In genomic region chr11:76787911-76788596, GRCh38 we compare ENCODE assay signal across 12 cellular contexts. TPM values are rescaled to one million over a fixed set of nuclear protein-coding genes. Genes with fewer than 3 reads are reported as not detected.
A peak's percentile ranks its signal among the peaks of the same experiment; 100 is the strongest.
DNase-seq lines count a peak whose midpoint lies in the region; ATAC-seq, FAIRE-seq and TF ChIP-seq lines count a peak whose summit lies in the region.
"Had no signal": no experiment of that assay in that cellular context is flagged by ENCODE, and none has a peak within 500 bp of the region (broad histone marks: within the 10 kb centered on the region; RNA-seq: fewer than 3 reads in every experiment).

No MANE protein-coding gene starts in this region.

- peaks cover 90% of the 10 kb centered on the region for H3K79me2 ChIP-seq in GM23338 (replicated peaks; ENCODE audit: insufficient read depth)

- peaks cover 30% of the 10 kb centered on the region for H3K9me3 Mint-ChIP-seq in GM23338

- H3K9me3 ChIP-seq in heart left ventricle (peaks cover 0 to 12% (median 0%) of the 10 kb centered on the region in 12 donors), small intestine (ENCODE audit: control insufficient read depth, low read depth) (no peaks in the 10 kb centered on the region)
- H3K9me3 ChIP-seq: lower lobe of right lung had no signal

- intact Hi-C loops in heart left ventricle (cut with DNase I): loop anchor here in 2 of 10 donors (5.0 kb wide), 1 partner anchor 41 kb away; no protein-coding TSS in a partner anchor

- no peak for ATAC-seq in GM23338
- peak in 3 of 4 donors; percentile 4 to 26 (median 8) for ATAC-seq in heart left ventricle
- no peak for ATAC-seq in GM21381 (IDR thresholded peaks at IDR 0.05; ENCODE audit: unreplicated experiment)
- ATAC-seq in GM18907 (IDR thresholded peaks at IDR 0.05; ENCODE audit: unreplicated experiment): no peak

- H3K27me3 Mint-ChIP-seq in GM23338 (ENCODE audit: insufficient read depth, low read depth, poor library complexity): peaks cover 14% of the 10 kb centered on the region

- H2AFZ ChIP-seq in GM23338: no peak overlapping the region

- no peaks in the 10 kb centered on the region for H3K27me3 ChIP-seq in GM23338 (ENCODE audit: insufficient read depth)
- H3K27me3 ChIP-seq in heart left ventricle: peaks cover 0 to 22% (median 0%) of the 10 kb centered on the region in 9 donors
- H3K27me3 ChIP-seq in small intestine (ENCODE audit: control insufficient read depth in 2 of 2, insufficient read depth in 2 of 2, low read length in 2 of 2): no peaks in the 10 kb centered on the region

- FAIRE-seq in small intestine (lab: Jason Lieb, UNC): no peak
- FAIRE-seq: urothelium cell line had no signal

- H3F3A ChIP-seq in GM23338 (replicated peaks; ENCODE audit: low read depth): 0 out of 2 replicates have a peak, but pooled peaks cover 5% of the 10 kb centered on the region

- H3K4me1 ChIP-seq in GM23338 (ENCODE audit: insufficient read depth): peaks cover 31% of the 10 kb centered on the region
- peaks cover 0 to 75% (median 24%) of the 10 kb centered on the region in 12 donors for H3K4me1 ChIP-seq in heart left ventricle
- peaks cover 0 to 14% of the 10 kb centered on the region in 2 donors for H3K4me1 ChIP-seq in small intestine (ENCODE audit: control insufficient read depth in 2 of 2, insufficient read depth in 1 of 2, low read depth in 1 of 2, low read length in 1 of 2)

- 0 out of 2 replicates have a peak overlapping the region, but pooled peaks have one; percentile 40 for H3K27ac Mint-ChIP-seq in GM23338

- no peak overlapping the region for H3K27ac ChIP-seq in GM23338 (ENCODE audit: low read depth)
- peak overlapping the region in 5 of 12 donors; percentile 1 to 28 (median 15) for H3K27ac ChIP-seq in heart left ventricle
- H3K27ac ChIP-seq in small intestine (ENCODE audit: low read depth in 1 of 2, low read length in 1 of 2): peak overlapping the region; percentile 68 to 71
- H3K27ac ChIP-seq: lower lobe of right lung had no signal

- H3K4me3 ChIP-seq in GM23338 (no peak overlapping the region), heart left ventricle (no peak overlapping the region), small intestine (ENCODE audit: low read depth in 1 of 2, low read length in 2 of 2) (no peak overlapping the region)
- H3K4me3 ChIP-seq: lower lobe of right lung had no signal

- TF ChIP-seq CTCF in GM23338 (conservative IDR thresholded peaks at IDR 0.05; ENCODE audit: low read depth in 2 of 2): no peak
- TF ChIP-seq CTCF in heart left ventricle (IDR thresholded peaks at IDR 0.05): no peak

- DNase-seq in GM23338 (ENCODE audit: low spot score) (no peak), amniotic epithelial cell (ENCODE audit: low read depth) (peak; percentile 88), heart left ventricle (peak in 2 of 5 donors; percentile 57 to 59), small intestine (peak; percentile 68), dermis blood vessel endothelial cell (no peak), NCI-H1694 (lab: John Stamatoyannopoulos, UW) (no peak)
- DNase-seq: GDM1, NCI-H1436 treated with DMSO at 0.1 percent for 48 hours had no signal

- H3K4me2 ChIP-seq in GM23338: no peak overlapping the region

- H3K9me2 ChIP-seq in GM23338 (ENCODE audit: insufficient read depth): no peaks in the 10 kb centered on the region

- peaks cover 35% of the 10 kb centered on the region for H4K20me1 ChIP-seq in GM23338 (replicated peaks; ENCODE audit: insufficient read depth)

- WGBS in heart left ventricle, 4 donors: 53 to 60% (median 54%) methylated on average over 10 to 12 of the region's 12 CpGs
- 31 to 54% (median 48%) methylated on average over 12 of the region's 12 CpGs for WGBS in small intestine, 3 donors

- no peak overlapping the region for H3K4me3 Mint-ChIP-seq in GM23338

- H3K4me1 Mint-ChIP-seq in GM23338: peaks cover 52% of the 10 kb centered on the region

- no peak for TF ChIP-seq POLR2A in heart left ventricle (IDR thresholded peaks at IDR 0.05)

- H3K36me3 Mint-ChIP-seq in GM23338 (ENCODE audit: low read depth): peaks cover 41% of the 10 kb centered on the region

- H3K36me3 ChIP-seq in GM23338 (ENCODE audit: insufficient read depth) (peaks cover 5% of the 10 kb centered on the region; the same call in 1 of the 2 replicates), heart left ventricle (no peaks in the 10 kb centered on the region), small intestine (ENCODE audit: control insufficient read depth in 2 of 2, insufficient read depth in 2 of 2, low read length in 2 of 2) (no peaks in the 10 kb centered on the region)
- H3K36me3 ChIP-seq: lower lobe of right lung had no signal

TF ChIP-seq in GM23338, 12 proteins besides CTCF, POLR2A, EP300 and RAD21 (continues in another document):
- TF ChIP-seq STAT1 (IDR thresholded peaks at IDR 0.05; ENCODE audit: unreplicated experiment) (no peak), REST (IDR thresholded peaks at IDR 0.05; ENCODE audit: unreplicated experiment) (no peak), CREB1 (CRISPR knock-in tag; IDR thresholded peaks at IDR 0.05; ENCODE audit: low read depth) (no peak), EZH2 (IDR thresholded peaks at IDR 0.05; ENCODE audit: low read depth, unreplicated experiment) (no peak), ZNF331 (CRISPR knock-in tag; IDR thresholded peaks at IDR 0.05; ENCODE audit: low read depth) (no peak), EZH2phosphoT487 (IDR thresholded peaks at IDR 0.05; ENCODE audit: unreplicated experiment) (no peak), POLR2AphosphoS5 (IDR thresholded peaks at IDR 0.05; ENCODE audit: low read depth) (no peak), ZNF114 (CRISPR knock-in tag; IDR thresholded peaks at IDR 0.05) (no peak), ETS1 (IDR thresholded peaks at IDR 0.05) (no peak), NANOG (IDR thresholded peaks at IDR 0.05; ENCODE audit: borderline replicate concordance) (no peak), JUNB (IDR thresholded peaks at IDR 0.05; ENCODE audit: unreplicated experiment) (no peak)

RNA-seq across cellular contexts. Expression of gene TSKU, which starts 4.9 kb away (rescaled TPM):
- 31.1 and 33.8 TPM in 2 replicates for total RNA-seq in GM23338 (2014; rRNA removed; shearing (Covaris generic))
- polyA plus RNA-seq in GM23338 (2016; fragmentation: Nextera tagmentation; extraction: Ambion mirVana): 9.0 and 11.7 TPM in 2 replicates
- total RNA-seq in heart left ventricle: 10 to 100 TPM in 5 of 9 donors, 1 to 10 TPM in 4; 4.5 to 39.8 (median 11.4) TPM
- polyA plus RNA-seq in heart left ventricle: 10 to 100 TPM in 1 of 2 donors, 1 to 10 TPM in 1; 6.7 to 11.2 TPM
- 10 to 100 TPM; 21.9 to 42.7 (median 22.8) TPM for polyA plus RNA-seq in small intestine
- total RNA-seq in dermis blood vessel endothelial cell: 4.4 and 8.7 TPM in 2 replicates

Comparison
In these comparisons a context has a peak if more than half of its experiments do, and no peak if none do; other contexts are left out.
1. ATAC-seq: peak in heart left ventricle (3 of 4); none in GM23338 (single experiment), GM21381 (single experiment) and GM18907 (single experiment).
2. DNase-seq: peak in amniotic epithelial cell (single experiment) and small intestine (single experiment); none in GM23338 (single experiment), dermis blood vessel endothelial cell (single experiment) and NCI-H1694 (single experiment).